23 cellular contexts compared by ENCODE assay signal in the genomic region with DNA sequence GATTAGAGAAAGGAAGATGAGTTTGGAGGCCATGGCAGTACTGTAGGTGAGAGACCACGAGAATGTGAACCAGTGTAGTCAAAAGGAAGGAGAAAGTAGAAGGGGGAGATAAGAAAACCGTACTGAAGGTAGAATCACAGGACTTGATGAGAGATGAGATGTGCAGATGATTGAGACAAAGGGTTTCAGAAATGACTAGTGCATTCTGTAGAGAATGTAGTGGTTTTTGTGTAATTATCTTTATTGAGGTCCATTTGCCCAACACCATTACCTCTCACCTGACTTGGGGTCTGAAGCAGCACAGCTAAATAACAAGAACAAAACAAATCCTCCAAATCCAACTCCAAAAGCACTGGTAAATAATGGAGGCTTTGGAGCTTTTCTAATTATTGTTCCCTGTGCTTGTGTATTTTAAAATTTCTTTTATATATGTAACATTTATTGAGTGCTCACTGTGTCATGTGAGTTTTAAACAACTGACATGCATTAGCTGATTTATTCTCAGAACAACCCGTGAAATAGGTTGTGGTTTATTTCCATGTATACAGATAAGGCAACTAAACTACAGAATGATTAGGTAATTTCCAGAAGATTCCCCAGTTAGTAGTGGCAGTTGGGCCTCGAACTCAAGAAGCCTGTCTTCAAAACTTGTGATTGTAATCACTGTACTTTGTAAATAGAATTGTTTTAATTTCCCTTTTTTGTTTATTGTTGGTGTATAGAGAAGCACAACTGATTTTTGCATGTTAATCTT.
DNase-seq lines count a peak whose midpoint lies in the region; ATAC-seq, FAIRE-seq and TF ChIP-seq lines count a peak whose summit lies in the region.
"Had no signal": no experiment of that assay in that cellular context is flagged by ENCODE, and none has a peak within 500 bp of the region (broad histone marks: within the 10 kb centered on the region; RNA-seq: fewer than 3 reads in every experiment).

No MANE protein-coding gene starts in this region.

- TF ChIP-seq EP300 in GM12878 (IDR thresholded peaks at IDR 0.05; ENCODE audit: borderline replicate concordance in 1 of 2, control insufficient read depth in 1 of 2, low read depth in 2 of 2, low read length in 2 of 2), result peak in 1 of 2 experiments; percentile 11; a peak in 1 of 4 replicates

- H3K4me2 ChIP-seq in GM12878 (ENCODE audit: control insufficient read depth, insufficient read depth), result no peak overlapping the region
- H3K4me2 ChIP-seq: GM23338 had no signal

- peaks cover 21% of the 10 kb centered on the region for H3K9me3 Mint-ChIP-seq in stimulated activated naive CD8-positive, alpha-beta T cell treated with anti-CD3 and anti-CD28 coated beads, Interleukin-15, Interleukin-2, amounts not matched to agents 100 ng/mL and 50 ng/mL, for 24 hours
- H3K9me3 Mint-ChIP-seq in immature natural killer cell, result peaks cover 0 to 7% (median 0%) of the 10 kb centered on the region in 6 donors

- no TSS peak for BruUV-seq in GM12878 (replicated peaks; lab: Mats Ljungman, UMichigan)

- RAD21 ChIA-PET in GM12878 (lab: Charles Lee; ENCODE audit: unreplicated experiment), result interaction anchor here (2.4 kb wide), 1 partner anchor 65 kb away, joined by 6 read pairs; no protein-coding TSS in a partner anchor

- DNase-seq in stimulated activated naive CD8-positive, alpha-beta T cell treated with anti-CD3 and anti-CD28 coated beads, Interleukin-15, Interleukin-2, amounts not matched to agents 100 U/mL and 50 U/mL, for 24 hours, result no peak
- peak; percentile 32 for DNase-seq in OCI-M1 (lab: John Stamatoyannopoulos, UW)
- no peak for DNase-seq in GM12878 (ENCODE audit: low read depth, low spot score)
- DNase-seq in immature natural killer cell, result no peak
- DNase-seq in NCI-H1417 treated with DMSO at 0.1 percent for 48 hours (lab: John Stamatoyannopoulos, UW), result no peak
- DNase-seq in COLO668 (lab: John Stamatoyannopoulos, UW; ENCODE audit: unreplicated experiment), result no peak
- DNase-seq: CD4-positive, CD25-positive, alpha-beta regulatory T cell; COR-L47; DMS79; KG1; NCI-H1092 treated with DMSO at 0.1 percent for 48 hours; NCI-H146; NCI-H2029; NCI-H2227 treated with DMSO at 0.1 percent for 48 hours; NCI-H510A treated with DMSO at 0.1 percent for 48 hours; NCI-H774; NK-92 treated with Interleukin-12 subunit alpha and Interleukin-12 subunit beta, amount 100 ng/mL, for 24 hours; Peyer's patch had no signal

- intact Hi-C loops in GM12878 (cut with micrococcal nuclease; ENCODE audit: unreplicated experiment), result no loop called here

- no peak overlapping the region for H3K9ac ChIP-seq in GM12878 (ENCODE audit: control insufficient read depth, insufficient read depth, low read length)

- no peak overlapping the region for H3K27ac ChIP-seq in GM12878 (ENCODE audit: control insufficient read depth, insufficient read depth)
- H3K27ac ChIP-seq: HL-60, Peyer's patch had no signal

- no peak for TF ChIP-seq CTCF in GM12878 (IDR thresholded peaks at IDR 0.05 in 2 of 3, conservative IDR thresholded peaks at IDR 0.05 in 1 of 3; ENCODE audit: control insufficient read depth in 2 of 3, extremely low read depth in 1 of 3, insufficient read depth in 1 of 3, low read depth in 3 of 3, low read length in 3 of 3)

- no peak overlapping the region for H3K4me3 Mint-ChIP-seq in stimulated activated naive CD8-positive, alpha-beta T cell treated with anti-CD3 and anti-CD28 coated beads, Interleukin-15, Interleukin-2, amounts not matched to agents 100 ng/mL and 50 ng/mL, for 24 hours
- no peak overlapping the region for H3K4me3 Mint-ChIP-seq in immature natural killer cell
- H3K4me3 Mint-ChIP-seq: CD4-positive, CD25-positive, alpha-beta regulatory T cell; GM23338 had no signal

- no peaks in the 10 kb centered on the region for H3K79me2 ChIP-seq in GM12878 (ENCODE audit: control insufficient read depth, insufficient read depth, low read length)

- peak overlapping the region; percentile 50 for H3K27ac Mint-ChIP-seq in stimulated activated naive CD8-positive, alpha-beta T cell treated with anti-CD3 and anti-CD28 coated beads, Interleukin-15, Interleukin-2, amounts not matched to agents 100 ng/mL and 50 ng/mL, for 24 hours
- no peak overlapping the region for H3K27ac Mint-ChIP-seq in immature natural killer cell
- H3K27ac Mint-ChIP-seq: CD4-positive, CD25-positive, alpha-beta regulatory T cell; GM23338 had no signal

- no peaks in the 10 kb centered on the region for H3K36me3 ChIP-seq in GM12878 (ENCODE audit: control insufficient read depth in 2 of 2, insufficient read depth in 2 of 2, low read length in 1 of 2)
- H3K36me3 ChIP-seq: HAP-1, Peyer's patch had no signal

- in situ Hi-C loops in GM12878 (cut with MboI), result no loop called here

- no peaks in the 10 kb centered on the region for H4K20me1 ChIP-seq in GM12878 (ENCODE audit: control insufficient read depth, insufficient read depth)

- H3K4me3 ChIP-seq in GM12878, result no peak overlapping the region
- H3K4me3 ChIP-seq: GM23338, HAP-1, Peyer's patch had no signal

- FAIRE-seq in GM12878 (lab: Jason Lieb, UNC), result no peak
- FAIRE-seq: GM12891 had no signal

- POLR2A ChIA-PET in GM12878 (lab: Charles Lee), result interaction anchor here (1.1 to 1.2 kb wide), 2 partner anchors 11 to 18 kb away, joined by 3 to 4 read pairs; no protein-coding TSS in a partner anchor

- CTCF ChIA-PET in GM12878 (lab: Yijun Ruan, JAX), result interaction anchor here (1.1 kb wide), 1 partner anchor 90 kb away, joined by 4 read pairs; no protein-coding TSS in a partner anchor

- no peak for TF ChIP-seq POLR2A in GM12878 (IDR thresholded peaks at IDR 0.05; ENCODE audit: low read depth, low read length)

- no peaks in the 10 kb centered on the region for H3K4me1 ChIP-seq in GM12878 (ENCODE audit: control insufficient read depth, insufficient read depth, low read length)
- H3K4me1 ChIP-seq: HAP-1, Peyer's patch had no signal

- H3K27me3 ChIP-seq in GM12878 (replicated peaks in 1 of 2; ENCODE audit: control insufficient read depth in 2 of 2, insufficient read depth in 2 of 2, low read length in 1 of 2), result no peaks in the 10 kb centered on the region
- H3K27me3 ChIP-seq: Peyer's patch had no signal

- SMC1A ChIA-PET in GM12878 (lab: Charles Lee; ENCODE audit: uncharacterized antibody, unreplicated experiment), result interaction anchor here (0.6 to 1.0 kb wide), 4 partner anchors 10 to 454 kb away, joined by 3 to 4 read pairs (median 4); no protein-coding TSS in a partner anchor

- no peaks in the 10 kb centered on the region for H3K36me3 Mint-ChIP-seq in stimulated activated naive CD8-positive, alpha-beta T cell treated with anti-CD3 and anti-CD28 coated beads, Interleukin-15, Interleukin-2, amounts not matched to agents 100 ng/mL and 50 ng/mL, for 24 hours (ENCODE audit: low read depth)
- H3K36me3 Mint-ChIP-seq in immature natural killer cell, result peaks cover 0 to 3% (median 0%) of the 10 kb centered on the region in 3 donors
- H3K36me3 Mint-ChIP-seq: CD4-positive, CD25-positive, alpha-beta regulatory T cell had no signal

- no peak for ATAC-seq in stimulated activated naive CD8-positive, alpha-beta T cell treated with anti-CD3 and anti-CD28 coated beads, Interleukin-15, Interleukin-2, amounts not matched to agents 100 U/mL and 50 U/mL, for 24 hours
- ATAC-seq in GM12878, result peak; percentile 43
- ATAC-seq: GM23338 had no signal

- no peaks in the 10 kb centered on the region for H3K27me3 Mint-ChIP-seq in stimulated activated naive CD8-positive, alpha-beta T cell treated with anti-CD3 and anti-CD28 coated beads, Interleukin-15, Interleukin-2, amounts not matched to agents 100 ng/mL and 50 ng/mL, for 24 hours
- peaks cover 0 to 3% (median 0%) of the 10 kb centered on the region in 3 donors for H3K27me3 Mint-ChIP-seq in immature natural killer cell (ENCODE audit: low read depth in 3 of 3)
- H3K27me3 Mint-ChIP-seq: CD4-positive, CD25-positive, alpha-beta regulatory T cell had no signal

- peaks cover 1% of the 10 kb centered on the region; the same call in 1 of the 3 replicates for H3K9me3 ChIP-seq in GM12878 (replicated peaks; ENCODE audit: control insufficient read depth, insufficient read depth, low read length)
- H3K9me3 ChIP-seq: HAP-1, Peyer's patch had no signal

- WGBS in GM12878 (ENCODE audit: insufficient coverage, insufficient replicate concordance, low lambda C conversion rate, missing lambda C conversion rate), result 7% methylated on average over 4 of the region's 4 CpGs

- no peak overlapping the region for H2AFZ ChIP-seq in GM12878 (ENCODE audit: control insufficient read depth, low read depth, low read length)
- H2AFZ ChIP-seq: GM23338 had no signal

- H3K4me1 Mint-ChIP-seq in stimulated activated naive CD8-positive, alpha-beta T cell treated with anti-CD3 and anti-CD28 coated beads, Interleukin-15, Interleukin-2, amounts not matched to agents 100 ng/mL and 50 ng/mL, for 24 hours (ENCODE audit: low read depth), result peaks cover 36% of the 10 kb centered on the region
- peaks cover 3 to 5% of the 10 kb centered on the region in 2 donors for H3K4me1 Mint-ChIP-seq in immature natural killer cell
- H3K4me1 Mint-ChIP-seq: GM23338 had no signal

- no peak for TF ChIP-seq RAD21 in GM12878 (IDR thresholded peaks at IDR 0.05; ENCODE audit: insufficient read depth, low read depth, low read length)

TF ChIP-seq in GM12878, 131 proteins besides CTCF, POLR2A, EP300 and RAD21 (continues in another document):
- TF ChIP-seq MTA2 (IDR thresholded peaks at IDR 0.05; ENCODE audit: low read depth), result peak; percentile 62; the same call in 1 of the 2 replicates
- no peak for TF ChIP-seq CREB1 (IDR thresholded peaks at IDR 0.05; ENCODE audit: low read depth)
- 0 out of 2 replicates have a peak, but pooled peaks have one; percentile 24 for TF ChIP-seq ZNF217 (IDR thresholded peaks at IDR 0.05)
- TF ChIP-seq SIX5 (IDR thresholded peaks at IDR 0.05; ENCODE audit: low read depth, low read length, severe bottlenecking), result no peak
- peak; percentile 38; the same call in 1 of the 2 replicates for TF ChIP-seq RUNX3 (IDR thresholded peaks at IDR 0.05; ENCODE audit: low read length)
- 0 out of 2 replicates have a peak, but pooled peaks have one; percentile 19 for TF ChIP-seq IKZF1 (conservative IDR thresholded peaks at IDR 0.05)
- TF ChIP-seq MXI1 (IDR thresholded peaks at IDR 0.05; ENCODE audit: low read depth, low read length), result no peak
- peak; percentile 51; the same call in 1 of the 2 replicates for TF ChIP-seq RELB (IDR thresholded peaks at IDR 0.05; ENCODE audit: low read depth)
